Comparison of ENCODE assay signal across 22 cellular contexts in genomic region chr11:30860970-30861369, GRCh38.
DNase-seq lines count a peak whose midpoint lies in the region; ATAC-seq and TF ChIP-seq lines count a peak whose summit lies in the region.
"Had no signal": no experiment of that assay in that cellular context is flagged by ENCODE, and none has a peak within 500 bp of the region (broad histone marks: within the 10 kb centered on the region; RNA-seq: fewer than 3 reads in every experiment).

No MANE protein-coding gene starts in this region.

- H3K27ac ChIP-seq in liver (ENCODE audit: low read depth in 1 of 2, low read length in 2 of 2) (no peak overlapping the region), neuronal stem cell (replicated peaks; ENCODE audit: low read length) (peak overlapping the region; percentile 24), PC-9 (no peak overlapping the region)
- H3K27ac ChIP-seq: A549, KMS-11 had no signal

- no peak overlapping the region for H2BK12ac ChIP-seq in neuronal stem cell (ENCODE audit: low read length)

- H3K36me3 ChIP-seq in H7 (replicated peaks; ENCODE audit: control insufficient read depth, insufficient read depth, low read length), result no peaks in the 10 kb centered on the region
- no peaks in the 10 kb centered on the region for H3K36me3 ChIP-seq in liver (ENCODE audit: control insufficient read depth in 4 of 4, insufficient read depth in 3 of 4, low read depth in 1 of 4, low read length in 3 of 4)
- no peaks in the 10 kb centered on the region for H3K36me3 ChIP-seq in neuronal stem cell (replicated peaks in 1 of 2; ENCODE audit: control insufficient read depth in 2 of 2, insufficient read depth in 2 of 2, low read length in 2 of 2)
- H3K36me3 ChIP-seq in PC-9 (ENCODE audit: low read depth), result no peaks in the 10 kb centered on the region

- peaks cover 0 to 5% (median 0%) of the 10 kb centered on the region in 4 donors for H3K4me1 ChIP-seq in liver (ENCODE audit: control insufficient read depth in 4 of 4, insufficient read depth in 4 of 4, low read length in 3 of 4)
- peaks cover 0 to 6% of the 10 kb centered on the region in 2 donors for H3K4me1 ChIP-seq in neuronal stem cell (ENCODE audit: control insufficient read depth in 2 of 2, insufficient read depth in 1 of 2, low read depth in 1 of 2, low read length in 2 of 2)
- H3K4me1 ChIP-seq in PC-9 (replicated peaks; ENCODE audit: insufficient read depth), result no peaks in the 10 kb centered on the region
- H3K4me1 ChIP-seq: A549 had no signal

- no peak overlapping the region for H3K9ac ChIP-seq in liver (ENCODE audit: low read depth in 1 of 2, low read length in 2 of 2)
- H3K9ac ChIP-seq in neuronal stem cell (ENCODE audit: low read depth, low read length, poor library complexity), result no peak overlapping the region
- H3K9ac ChIP-seq: KMS-11 had no signal

- intact Hi-C loops in PC-9 (cut with micrococcal nuclease; ENCODE audit: unreplicated experiment), result loop anchor here (2.0 kb wide), 1 partner anchor 44 kb away; no protein-coding TSS in a partner anchor
- intact Hi-C loops in activated CD4-positive, alpha-beta T cell treated with anti-CD3 and anti-CD28 coated beads, Interleukin-2, amount 10 ng/mL, durations not matched to agents 24 days and 14 days (cut with micrococcal nuclease), result no loop called here

- TF ChIP-seq CTCF in WTC11 (IDR thresholded peaks at IDR 0.05), result no peak
- no peak for TF ChIP-seq CTCF in liver (IDR thresholded peaks at IDR 0.05; ENCODE audit: low read depth, low read length, missing input control)
- TF ChIP-seq CTCF in PC-9 (conservative IDR thresholded peaks at IDR 0.05), result no peak

- CTCF ChIA-PET in WTC11 (lab: Charles Lee), result interaction anchor here (2.6 kb wide), 1 partner anchor 53 kb away, joined by 7 read pairs; no protein-coding TSS in a partner anchor
- CTCF ChIA-PET in PC-9 (lab: Charles Lee), result no interaction called here

- H3K27me3 ChIP-seq in H7 (ENCODE audit: control insufficient read depth, insufficient read depth, low read length) (no peaks in the 10 kb centered on the region), liver (ENCODE audit: control insufficient read depth in 4 of 4, insufficient read depth in 4 of 4, low read length in 3 of 4) (no peaks in the 10 kb centered on the region), neuronal stem cell (ENCODE audit: control insufficient read depth in 3 of 3, insufficient read depth in 3 of 3, low read depth in 1 of 3, low read length in 3 of 3) (peaks cover 0 to 15% (median 0%) of the 10 kb centered on the region in 3 experiments), PC-9 (ENCODE audit: insufficient read depth, low read depth) (no peaks in the 10 kb centered on the region)

- peak; percentile 8 for DNase-seq in H7
- DNase-seq in WTC11 (ENCODE audit: low spot score), result peak; percentile 21
- DNase-seq in neuronal stem cell (ENCODE audit: low spot score), result peak; percentile 23
- DNase-seq in PC-9, result no peak
- DNase-seq in activated CD4-positive, alpha-beta T cell treated with anti-CD3 and anti-CD28 coated beads, Interleukin-2, amount 10 ng/mL, durations not matched to agents 24 days and 14 days, result no peak
- no peak for DNase-seq in NCI-H1694 (lab: John Stamatoyannopoulos, UW)
- DNase-seq: C1 segment of cervical spinal cord; CD4-positive, alpha-beta memory T cell; COR-L47; DMS53; GOT3; MM.1S; NCI-H1694 treated with DMSO at 0.1 percent for 48 hours; NCI-H2081; NCI-H345; NCI-H510A treated with DMSO at 0.1 percent for 48 hours; NCI-H774 had no signal

- no peak overlapping the region for H4K91ac ChIP-seq in neuronal stem cell (ENCODE audit: low read depth, low read length, poor library complexity)

- H2AK5ac ChIP-seq in neuronal stem cell (ENCODE audit: low read depth, low read length), result no peak overlapping the region

- H3K4me3 ChIP-seq in H7 (ENCODE audit: insufficient read depth, low read depth, low read length), result no peak overlapping the region
- H3K4me3 ChIP-seq in liver (ENCODE audit: low read depth in 1 of 3, low read length in 3 of 3), result no peak overlapping the region
- H3K4me3 ChIP-seq in neuronal stem cell (ENCODE audit: low read length in 2 of 2), result no peak overlapping the region
- no peak overlapping the region for H3K4me3 ChIP-seq in PC-9
- H3K4me3 ChIP-seq: A549 had no signal

- no peaks in the 10 kb centered on the region for H3K79me2 ChIP-seq in PC-9 (ENCODE audit: low read depth)

- H2AFZ ChIP-seq in neuronal stem cell (ENCODE audit: low read length) (no peak overlapping the region), PC-9 (no peak overlapping the region)

- H3K79me1 ChIP-seq in neuronal stem cell (ENCODE audit: low read depth, low read length), result no peaks in the 10 kb centered on the region

- H3F3A ChIP-seq in PC-9 (ENCODE audit: insufficient read depth, low read depth), result no peaks in the 10 kb centered on the region

- WGBS in liver, result 42% methylated on average over 7 of the region's 7 CpGs
- no CpG with 5 or more reads among the region's 7 CpGs for WGBS in neuronal stem cell (ENCODE audit: extremely low coverage in 2 of 2, insufficient read length in 2 of 2, insufficient replicate concordance in 1 of 2), 2 donors

- ATAC-seq in WTC11 (peak; percentile 52), GM19455 (IDR thresholded peaks at IDR 0.05; ENCODE audit: unreplicated experiment) (no peak)
- ATAC-seq: A549 had no signal

- H3K27ac Mint-ChIP-seq in WTC11, result no peak overlapping the region
- H3K27ac Mint-ChIP-seq in activated CD4-positive, alpha-beta T cell treated with anti-CD3 and anti-CD28 coated beads, Interleukin-2, amount 10 ng/mL, durations not matched to agents 24 days and 14 days, result no peak overlapping the region
- H3K27ac Mint-ChIP-seq: CD4-positive, alpha-beta memory T cell; IgD-negative memory B cell had no signal

- BruUV-seq in PC-9 (replicated peaks; lab: Mats Ljungman, UMichigan), result no TSS peak

- no peak for TF ChIP-seq RAD21 in liver (IDR thresholded peaks at IDR 0.05)

- no peak overlapping the region for H4K8ac ChIP-seq in neuronal stem cell (ENCODE audit: low read depth, low read length)

- H4K20me1 ChIP-seq in PC-9 (ENCODE audit: insufficient read depth), result no peaks in the 10 kb centered on the region

- no peak overlapping the region for H3K18ac ChIP-seq in neuronal stem cell (ENCODE audit: low read length)

- H3K9me3 ChIP-seq in liver (ENCODE audit: control insufficient read depth in 4 of 4, low read length in 3 of 4) (no peaks in the 10 kb centered on the region), neuronal stem cell (replicated peaks in 1 of 2; ENCODE audit: control insufficient read depth in 2 of 2, insufficient read depth in 1 of 2, low read depth in 1 of 2, low read length in 2 of 2) (peaks cover 0 to 2% of the 10 kb centered on the region in 2 donors), PC-9 (ENCODE audit: insufficient read depth, low read depth) (no peaks in the 10 kb centered on the region)
- H3K9me3 ChIP-seq: A549 had no signal

- no peak overlapping the region for H3K4me2 ChIP-seq in neuronal stem cell (ENCODE audit: insufficient read depth, low read length, poor library complexity, severe bottlenecking)
- no peak overlapping the region for H3K4me2 ChIP-seq in PC-9
- H3K4me2 ChIP-seq: A549, KMS-11 had no signal

- H3K4me1 Mint-ChIP-seq in WTC11, result peaks cover 41% of the 10 kb centered on the region
- no peaks in the 10 kb centered on the region for H3K4me1 Mint-ChIP-seq in activated CD4-positive, alpha-beta T cell treated with anti-CD3 and anti-CD28 coated beads, Interleukin-2, amount 10 ng/mL, durations not matched to agents 24 days and 14 days
- H3K4me1 Mint-ChIP-seq: CD4-positive, alpha-beta memory T cell; IgD-negative memory B cell had no signal

- no peak overlapping the region for H2BK5ac ChIP-seq in neuronal stem cell (ENCODE audit: low read length)

- no peak overlapping the region for H3K14ac ChIP-seq in neuronal stem cell (ENCODE audit: low read length)

- no peak overlapping the region for H3K4ac ChIP-seq in neuronal stem cell (ENCODE audit: low read length)

- peaks cover 2% of the 10 kb centered on the region; the same call in 1 of the 2 replicates for H3K27me3 Mint-ChIP-seq in WTC11 (ENCODE audit: low read depth)
- no peaks in the 10 kb centered on the region for H3K27me3 Mint-ChIP-seq in activated CD4-positive, alpha-beta T cell treated with anti-CD3 and anti-CD28 coated beads, Interleukin-2, amount 10 ng/mL, durations not matched to agents 24 days and 14 days
- H3K27me3 Mint-ChIP-seq: CD4-positive, alpha-beta memory T cell had no signal

- H3K23ac ChIP-seq in neuronal stem cell (ENCODE audit: low read depth, low read length, poor library complexity), result no peak overlapping the region

- no peak overlapping the region for H2BK120ac ChIP-seq in neuronal stem cell (ENCODE audit: low read depth, low read length)

- no peaks in the 10 kb centered on the region; the same call in 1 of the 2 replicates for H3K36me3 Mint-ChIP-seq in WTC11
- H3K36me3 Mint-ChIP-seq in activated CD4-positive, alpha-beta T cell treated with anti-CD3 and anti-CD28 coated beads, Interleukin-2, amount 10 ng/mL, durations not matched to agents 24 days and 14 days (ENCODE audit: low read depth), result no peaks in the 10 kb centered on the region
- H3K36me3 Mint-ChIP-seq: CD4-positive, alpha-beta memory T cell; IgD-negative memory B cell had no signal

- H3K9me3 Mint-ChIP-seq in WTC11, result peaks cover 8% of the 10 kb centered on the region; the same call in 1 of the 2 replicates
- no peaks in the 10 kb centered on the region for H3K9me3 Mint-ChIP-seq in activated CD4-positive, alpha-beta T cell treated with anti-CD3 and anti-CD28 coated beads, Interleukin-2, amount 10 ng/mL, durations not matched to agents 24 days and 14 days
- H3K9me3 Mint-ChIP-seq: IgD-negative memory B cell had no signal

- H3K4me3 Mint-ChIP-seq in WTC11, result no peak overlapping the region
- H3K4me3 Mint-ChIP-seq in activated CD4-positive, alpha-beta T cell treated with anti-CD3 and anti-CD28 coated beads, Interleukin-2, amount 10 ng/mL, durations not matched to agents 24 days and 14 days, result no peak overlapping the region
- H3K4me3 Mint-ChIP-seq: CD4-positive, alpha-beta memory T cell; IgD-negative memory B cell had no signal

- no peaks in the 10 kb centered on the region for H3K9me2 ChIP-seq in PC-9 (ENCODE audit: insufficient read depth)

- H2BK15ac ChIP-seq in neuronal stem cell (ENCODE audit: low read length), result no peak overlapping the region

- POLR2A ChIA-PET in WTC11 (lab: Charles Lee), result interaction anchor here (0.5 kb wide), 1 partner anchor 170 kb away, joined by 3 read pairs; no protein-coding TSS in a partner anchor
- POLR2A ChIA-PET in PC-9 (lab: Charles Lee; ENCODE audit: unreplicated experiment), result no interaction called here

TF ChIP-seq in WTC11, 78 proteins besides CTCF, POLR2A, EP300 and RAD21 (continues in another document):
- TF ChIP-seq ZNF232 (CRISPR knock-in tag; IDR thresholded peaks at IDR 0.05) (no peak), CREM (CRISPR knock-in tag; IDR thresholded peaks at IDR 0.05) (0 out of 2 replicates have a peak, but pooled peaks have one; percentile 30)

TF ChIP-seq in liver, 16 proteins besides CTCF, POLR2A, EP300 and RAD21:
- TF ChIP-seq RXRA (IDR thresholded peaks at IDR 0.05) (peak in 1 of 2 donors; percentile 49), HNF4A (conservative IDR thresholded peaks at IDR 0.05) (peak; percentile 53 to 66), SP1 (IDR thresholded peaks at IDR 0.05) (no peak)

Comparison
In these comparisons a context has a peak if more than half of its experiments do, and no peak if none do; other contexts are left out.
1. DNase-seq: peak in H7 (single experiment), WTC11 (single experiment) and neuronal stem cell (single experiment); none in PC-9 (0 of 2), activated CD4-positive, alpha-beta T cell treated with anti-CD3 and anti-CD28 coated beads, Interleukin-2, amount 10 ng/mL, durations not matched to agents 24 days and 14 days (single experiment) and NCI-H1694 (single experiment).